1 cellular context compared by ENCODE assay signal in the genomic region with DNA sequence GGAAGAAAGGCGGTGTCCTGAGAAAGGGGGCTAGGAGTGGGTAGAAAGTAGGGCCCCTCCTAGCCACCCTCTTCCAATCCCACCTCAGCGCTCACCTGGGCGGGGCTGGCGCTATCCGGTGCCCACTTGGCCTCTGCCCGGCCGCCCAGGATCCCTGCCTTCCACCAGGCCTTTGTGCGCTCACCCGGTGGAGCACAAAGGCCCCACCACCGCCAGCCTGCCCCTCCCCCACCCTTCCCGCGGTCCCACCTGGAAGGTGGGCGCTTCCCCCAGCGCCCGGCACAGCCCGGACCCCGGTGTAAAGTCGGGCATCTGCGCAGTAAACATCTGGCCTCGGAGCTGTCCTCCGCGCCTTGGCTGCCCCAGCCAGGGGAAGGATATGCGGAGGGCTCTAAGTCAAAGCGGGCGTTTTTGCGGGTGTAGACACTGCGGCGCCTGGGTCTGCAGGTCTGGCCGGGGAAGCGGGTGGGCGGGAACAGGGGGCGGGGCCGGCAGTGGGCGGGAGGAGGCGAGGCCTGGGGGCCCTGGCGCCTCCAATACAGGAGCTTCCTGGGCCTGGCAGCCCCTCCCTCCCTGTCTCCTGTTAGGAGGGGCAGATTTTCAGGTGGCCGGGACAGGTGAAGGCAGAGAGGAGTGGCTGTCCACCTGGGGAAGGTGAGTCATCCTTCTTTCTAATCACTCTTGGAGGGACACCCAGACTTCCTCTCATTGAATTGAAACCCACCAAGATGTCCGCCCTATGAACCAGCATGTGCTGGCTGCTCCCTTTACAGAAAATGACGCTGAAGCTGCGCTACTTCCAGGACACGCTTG.
TF ChIP-seq lines count a peak whose summit lies in the region.

No MANE protein-coding gene starts in this region.

TF ChIP-seq in H1, 55 proteins besides CTCF, POLR2A, EP300 and RAD21 (continued from another document):
- TF ChIP-seq EGR1 (IDR thresholded peaks at IDR 0.05; ENCODE audit: borderline replicate concordance, low read depth, low read length) = peak; percentile 18; the same call in 1 of the 2 replicates
- TF ChIP-seq POU5F1 (IDR thresholded peaks at IDR 0.05; ENCODE audit: low read depth, low read length) = no peak
- peak; percentile 54 for TF ChIP-seq TAF7 (optimal IDR thresholded peaks at IDR 0.05; ENCODE audit: borderline replicate concordance, low read depth, low read length)
- peak; percentile 9; the same call in 1 of the 2 replicates for TF ChIP-seq CHD2 (IDR thresholded peaks at IDR 0.05; ENCODE audit: low read length)
- peak; percentile 78 for TF ChIP-seq KDM4A (IDR thresholded peaks at IDR 0.05; ENCODE audit: low read depth, low read length, severe bottlenecking)
- TF ChIP-seq PHF8 (conservative IDR thresholded peaks at IDR 0.05; ENCODE audit: low read depth, low read length) = peak; percentile 78; the same call in 1 of the 2 replicates
- TF ChIP-seq TAF1 (IDR thresholded peaks at IDR 0.05; ENCODE audit: low read depth, low read length) = peak; percentile 79
- TF ChIP-seq ASH2L (IDR thresholded peaks at IDR 0.05; ENCODE audit: low read length) = peak; percentile 20
- TF ChIP-seq HDAC6 (IDR thresholded peaks at IDR 0.05; ENCODE audit: low read depth, low read length) = no peak
- TF ChIP-seq, protein P1, sequence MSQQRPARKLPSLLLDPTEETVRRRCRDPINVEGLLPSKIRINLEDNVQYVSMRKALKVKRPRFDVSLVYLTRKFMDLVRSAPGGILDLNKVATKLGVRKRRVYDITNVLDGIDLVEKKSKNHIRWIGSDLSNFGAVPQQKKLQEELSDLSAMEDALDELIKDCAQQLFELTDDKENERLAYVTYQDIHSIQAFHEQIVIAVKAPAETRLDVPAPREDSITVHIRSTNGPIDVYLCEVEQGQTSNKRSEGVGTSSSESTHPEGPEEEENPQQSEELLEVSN (IDR thresholded peaks at IDR 0.05) = peak; percentile 78
- TF ChIP-seq, protein P2, sequence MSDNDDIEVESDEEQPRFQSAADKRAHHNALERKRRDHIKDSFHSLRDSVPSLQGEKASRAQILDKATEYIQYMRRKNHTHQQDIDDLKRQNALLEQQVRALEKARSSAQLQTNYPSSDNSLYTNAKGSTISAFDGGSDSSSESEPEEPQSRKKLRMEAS (IDR thresholded peaks at IDR 0.05) = peak; percentile 85
- TF ChIP-seq NANOG (IDR thresholded peaks at IDR 0.05; ENCODE audit: insufficient read depth, low read depth, low read length, poor library complexity, severe bottlenecking) = no peak
- TF ChIP-seq SIN3A (conservative IDR thresholded peaks at IDR 0.05 in 1 of 2, IDR thresholded peaks at IDR 0.05 in 1 of 2; ENCODE audit: low read depth in 1 of 2, low read length in 2 of 2) = 0 out of 4 replicates have a peak, but pooled peaks of 1 of the 2 experiments have one; percentile 25
- TF ChIP-seq POLR2AphosphoS5 (IDR thresholded peaks at IDR 0.05; ENCODE audit: low read depth, low read length) = 0 out of 2 replicates have a peak, but pooled peaks have one; percentile 49
- no peak for TF ChIP-seq SIRT6 (IDR thresholded peaks at IDR 0.05; ENCODE audit: low read length)
